8 cellular contexts compared by ENCODE assay signal in genomic region chr5:43065384-43066230, GRCh38. TPM values are rescaled to one million over a fixed set of nuclear protein-coding genes. Genes with fewer than 3 reads are reported as not detected.
DNase-seq lines count a peak whose midpoint lies in the region; ATAC-seq lines count a peak whose summit lies in the region.

No MANE protein-coding gene starts in this region.

- peaks cover 27% of the 10 kb centered on the region for H3K4me1 Mint-ChIP-seq in memory B cell

- peak overlapping the region; percentile 94 for H3K4me2 ChIP-seq in GM23248 (ENCODE audit: unreplicated experiment)

- in situ Hi-C loops in Caki2 (cut with HindIII; ENCODE audit: low pct_unique_long_range_greater_than_20kb, low sequenced_read_pairs) (no loop called here), GM23248 (cut with MboI) (no loop called here)

- H3K36me3 Mint-ChIP-seq in memory B cell = peaks cover 9% of the 10 kb centered on the region

- H3F3A ChIP-seq in GM23248 (ENCODE audit: insufficient read depth) = peaks cover 28% of the 10 kb centered on the region

- H3K4me1 ChIP-seq in GM23248 (ENCODE audit: insufficient read depth) = peaks cover 29% of the 10 kb centered on the region
- no peaks in the 10 kb centered on the region for H3K4me1 ChIP-seq in ectodermal cell (ENCODE audit: control insufficient read depth, insufficient read depth, low read length)

- peak; percentile 7 for ATAC-seq in memory B cell (ENCODE audit: low read depth)
- ATAC-seq in GM18861 (IDR thresholded peaks at IDR 0.05; ENCODE audit: unreplicated experiment) = no peak

- no peaks in the 10 kb centered on the region for H3K9me3 Mint-ChIP-seq in memory B cell

- H2AFZ ChIP-seq in GM23248 = peak overlapping the region; percentile 79

- H3K27ac Mint-ChIP-seq in memory B cell = peak overlapping the region; percentile 97

- H3K27me3 ChIP-seq in GM23248 (replicated peaks; ENCODE audit: insufficient read depth) (no peaks in the 10 kb centered on the region), ectodermal cell (ENCODE audit: control insufficient read depth, insufficient read depth, low read length, poor library complexity, severe bottlenecking) (no peaks in the 10 kb centered on the region)

- peak overlapping the region; percentile 99 for H3K9ac ChIP-seq in GM23248

- DNase-seq in Caki2 (ENCODE audit: low read depth) (peak; percentile 67), GM23248 (peak; percentile 81), NCI-H1694 treated with DMSO at 0.1 percent for 48 hours (lab: John Stamatoyannopoulos, UW) (peak; percentile 65), memory B cell (ENCODE audit: low spot score in 2 of 2) (peak; percentile 58 to 67)
- peak; percentile 47 to 49 for DNase-seq in activated CD4-positive, alpha-beta T cell treated with anti-CD3 and anti-CD28 coated beads, Interleukin-2, amount 50 U/mL, for 24 hours (ENCODE audit: low read depth in 1 of 2, low spot score in 1 of 2)
- peak; percentile 21 for DNase-seq in stimulated activated CD8-positive, alpha-beta memory T cell treated with anti-CD3 and anti-CD28 coated beads, Interleukin-15, amount 100 ng/mL, for 1 hour (ENCODE audit: low read depth)

- peaks cover 91% of the 10 kb centered on the region for H3K79me2 ChIP-seq in GM23248 (ENCODE audit: insufficient read depth)

- H3K4me3 Mint-ChIP-seq in memory B cell = peak overlapping the region; percentile 100

- no peaks in the 10 kb centered on the region for H3K9me2 ChIP-seq in GM23248 (ENCODE audit: insufficient read depth)

- 3 to 4% methylated on average over 36 of the region's 36 CpGs for WGBS in GM23248 (ENCODE audit: low coverage in 1 of 2, low lambda C conversion rate in 2 of 2, missing lambda C conversion rate in 2 of 2), 2 experiments
- WGBS in ectodermal cell, 2 experiments = 3% methylated on average over 36 of the region's 36 CpGs

- no peaks in the 10 kb centered on the region for H3K27me3 Mint-ChIP-seq in memory B cell

- no peaks in the 10 kb centered on the region for H3K9me3 ChIP-seq in GM23248 (ENCODE audit: low read depth)
- no peaks in the 10 kb centered on the region for H3K9me3 ChIP-seq in ectodermal cell (ENCODE audit: control insufficient read depth, low read length)

- no peaks in the 10 kb centered on the region for H4K20me1 ChIP-seq in GM23248 (ENCODE audit: insufficient read depth)

- H3K27ac ChIP-seq in GM23248 = peak overlapping the region; percentile 99
- H3K27ac ChIP-seq in ectodermal cell (ENCODE audit: insufficient read depth, low read depth, low read length, poor library complexity, severe bottlenecking) = peak overlapping the region; percentile 88

- H3K36me3 ChIP-seq in GM23248 (ENCODE audit: low read depth) (no peaks in the 10 kb centered on the region; the same call in 1 of the 2 replicates), ectodermal cell (ENCODE audit: control insufficient read depth, insufficient read depth, low read length) (no peaks in the 10 kb centered on the region)

- H3K4me3 ChIP-seq in GM23248 = peak overlapping the region; percentile 96
- peak overlapping the region; percentile 81 for H3K4me3 ChIP-seq in ectodermal cell (ENCODE audit: insufficient read depth, low read depth, low read length)

RNA-seq across cellular contexts. Expression of gene ANXA2R, which starts 25.5 kb away (rescaled TPM):
- total RNA-seq in Caki2 (2014; rRNA removed; shearing (Covaris generic); ENCODE audit: low replicate concordance) = 1.7 TPM in 1 of 2 replicates, not detected in the other
- 0.13 and 1.2 TPM in 2 replicates for total RNA-seq in GM23248 (2014; rRNA removed; shearing (Covaris generic))
- polyA plus RNA-seq in GM23248 (2016; fragmentation: Nextera tagmentation; extraction: Ambion mirVana) = 0.35 and 0.56 TPM in 2 replicates
- not detected for polyA plus RNA-seq in ectodermal cell (2013, experiment 1 of 4)
- 0.30 TPM for polyA plus RNA-seq in ectodermal cell (2013, experiment 2 of 4)
- not detected for polyA plus RNA-seq in ectodermal cell (2013, experiment 3 of 4)
- 0.49 TPM for polyA plus RNA-seq in ectodermal cell (2013, experiment 4 of 4)

RNA-seq across cellular contexts. Expression of gene ZNF131, which starts 55.1 kb away (rescaled TPM):
- 29.9 and 41.8 TPM in 2 replicates for total RNA-seq in Caki2 (2014; rRNA removed; shearing (Covaris generic); ENCODE audit: low replicate concordance)
- 26.2 and 34.0 TPM in 2 replicates for total RNA-seq in GM23248 (2014; rRNA removed; shearing (Covaris generic))
- polyA plus RNA-seq in GM23248 (2016; fragmentation: Nextera tagmentation; extraction: Ambion mirVana) = 25.3 and 25.9 TPM in 2 replicates
- polyA plus RNA-seq in ectodermal cell (2013, experiment 1 of 4) = 50.9 TPM
- polyA plus RNA-seq in ectodermal cell (2013, experiment 2 of 4) = 59.6 TPM
- polyA plus RNA-seq in ectodermal cell (2013, experiment 3 of 4) = 48.2 TPM
- 54.1 TPM for polyA plus RNA-seq in ectodermal cell (2013, experiment 4 of 4)

Comparison
In these comparisons a context has a peak if more than half of its experiments do, and no peak if none do; other contexts are left out.
1. DNase-seq: peak in every context shown above with its lines; median percentile 81 in GM23248; 67 in Caki2; 65 in NCI-H1694 treated with DMSO at 0.1 percent for 48 hours; 62 in memory B cell; 48 in activated CD4-positive, alpha-beta T cell treated with anti-CD3 and anti-CD28 coated beads, Interleukin-2, amount 50 U/mL, for 24 hours; 21 in stimulated activated CD8-positive, alpha-beta memory T cell treated with anti-CD3 and anti-CD28 coated beads, Interleukin-15, amount 100 ng/mL, for 1 hour.